1 cellular context compared by ENCODE assay signal in the genomic region with DNA sequence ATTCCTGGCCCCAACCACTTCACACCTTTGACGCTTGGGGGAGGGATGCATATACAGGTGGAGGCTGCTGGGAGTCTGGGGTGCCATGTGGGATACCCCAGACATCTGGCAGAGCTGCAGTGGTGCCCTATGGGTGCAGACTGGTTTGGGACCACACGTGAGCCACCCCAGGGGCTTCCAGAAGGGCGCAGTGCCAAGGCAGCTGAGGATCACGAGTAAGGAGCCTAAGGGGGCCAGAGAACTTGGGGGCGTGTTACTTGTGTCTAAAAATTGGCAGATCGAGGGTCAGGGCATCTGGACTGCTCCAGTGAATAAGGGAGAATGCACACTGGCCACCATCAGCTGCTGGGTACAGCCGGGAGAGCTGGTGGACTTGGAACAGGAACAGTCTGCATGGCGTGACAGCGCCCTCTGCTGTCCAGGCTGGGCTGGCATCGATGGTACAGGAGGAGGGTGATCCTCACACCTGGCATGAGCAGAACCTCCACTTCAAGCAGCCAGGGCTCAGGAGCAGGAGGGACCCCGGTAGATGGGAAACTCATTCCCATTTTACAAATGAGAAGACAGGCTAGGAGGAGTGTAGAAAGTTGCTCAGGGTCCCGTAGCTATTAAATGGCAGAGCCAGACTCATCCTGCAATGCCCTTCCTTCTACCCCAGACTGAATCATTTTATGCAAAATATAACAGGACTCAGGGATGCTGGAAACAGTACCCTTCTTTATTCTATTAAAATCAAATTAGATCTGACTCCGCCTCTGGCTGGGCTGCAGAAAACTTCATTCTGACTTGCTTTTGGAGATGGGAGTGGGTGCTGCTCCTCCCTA.
A peak's percentile ranks its signal among the peaks of the same experiment; 100 is the strongest.
TF ChIP-seq lines count a peak whose summit lies in the region.

No MANE protein-coding gene starts in this region.

TF ChIP-seq in K562, 482 proteins besides CTCF, POLR2A, EP300 and RAD21 (continued from another document):
- peak; percentile 65; the same call in 1 of the 2 replicates for TF ChIP-seq MYNN (IDR thresholded peaks at IDR 0.05)
- no peak for TF ChIP-seq MYNN (CRISPR knock-in tag; IDR thresholded peaks at IDR 0.05)
- TF ChIP-seq PCBP2 (IDR thresholded peaks at IDR 0.05; ENCODE audit: low read depth, low read length, poor library complexity, severe bottlenecking): no peak
- TF ChIP-seq, protein P1, sequence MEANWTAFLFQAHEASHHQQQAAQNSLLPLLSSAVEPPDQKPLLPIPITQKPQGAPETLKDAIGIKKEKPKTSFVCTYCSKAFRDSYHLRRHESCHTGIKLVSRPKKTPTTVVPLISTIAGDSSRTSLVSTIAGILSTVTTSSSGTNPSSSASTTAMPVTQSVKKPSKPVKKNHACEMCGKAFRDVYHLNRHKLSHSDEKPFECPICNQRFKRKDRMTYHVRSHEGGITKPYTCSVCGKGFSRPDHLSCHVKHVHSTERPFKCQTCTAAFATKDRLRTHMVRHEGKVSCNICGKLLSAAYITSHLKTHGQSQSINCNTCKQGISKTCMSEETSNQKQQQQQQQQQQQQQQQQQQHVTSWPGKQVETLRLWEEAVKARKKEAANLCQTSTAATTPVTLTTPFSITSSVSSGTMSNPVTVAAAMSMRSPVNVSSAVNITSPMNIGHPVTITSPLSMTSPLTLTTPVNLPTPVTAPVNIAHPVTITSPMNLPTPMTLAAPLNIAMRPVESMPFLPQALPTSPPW (CRISPR knock-in tag; IDR thresholded peaks at IDR 0.05): no peak
- TF ChIP-seq ZNF507 (tag; conservative IDR thresholded peaks at IDR 0.05): no peak
- no peak for TF ChIP-seq MAFG (tag; conservative IDR thresholded peaks at IDR 0.05)
- peak; percentile 6 for TF ChIP-seq CTCFL (IDR thresholded peaks at IDR 0.05; ENCODE audit: borderline replicate concordance, insufficient read depth, low read depth, low read length, poor library complexity, severe bottlenecking)
- no peak for TF ChIP-seq DNMT1 (IDR thresholded peaks at IDR 0.05)
- TF ChIP-seq ZNF3 (CRISPR knock-in tag; IDR thresholded peaks at IDR 0.05): no peak
- TF ChIP-seq HINFP (tag; conservative IDR thresholded peaks at IDR 0.05; ENCODE audit: low read depth): no peak
- no peak for TF ChIP-seq DIDO1 (tag; IDR thresholded peaks at IDR 0.05; ENCODE audit: low read depth)
- no peak for TF ChIP-seq ZNF274 (IDR thresholded peaks at IDR 0.05; ENCODE audit: borderline replicate concordance, low read depth, low read length)
- no peak for TF ChIP-seq ZNF717 (CRISPR knock-in tag; IDR thresholded peaks at IDR 0.05)
- no peak for TF ChIP-seq EWSR1 (IDR thresholded peaks at IDR 0.05; ENCODE audit: borderline replicate concordance, low read depth, partially characterized antibody)
- no peak for TF ChIP-seq E2F8 (IDR thresholded peaks at IDR 0.05; ENCODE audit: low read depth, partially characterized antibody)
- no peak for TF ChIP-seq CCAR2 (IDR thresholded peaks at IDR 0.05; ENCODE audit: low read depth, low read length)
- no peak for TF ChIP-seq CREBBP (IDR thresholded peaks at IDR 0.05; ENCODE audit: low read depth, low read length)
- peak; percentile 50 for TF ChIP-seq NFIC (IDR thresholded peaks at IDR 0.05)
- no peak for TF ChIP-seq GABPB2 (CRISPR knock-in tag; conservative IDR thresholded peaks at IDR 0.05)
- TF ChIP-seq MAFF (IDR thresholded peaks at IDR 0.05; ENCODE audit: low read length): no peak
- no peak for TF ChIP-seq ZNF133 (CRISPR knock-in tag; IDR thresholded peaks at IDR 0.05)
- TF ChIP-seq ZFP91 (CRISPR knock-in tag; IDR thresholded peaks at IDR 0.05): no peak
- no peak for TF ChIP-seq HNRNPK (IDR thresholded peaks at IDR 0.05; ENCODE audit: low read depth, low read length, poor library complexity, severe bottlenecking)
- no peak for TF ChIP-seq ZC3H4 (CRISPR knock-in tag; IDR thresholded peaks at IDR 0.05; ENCODE audit: borderline replicate concordance)
- TF ChIP-seq CSDE1 (IDR thresholded peaks at IDR 0.05): no peak
- TF ChIP-seq TFAM (CRISPR knock-in tag; conservative IDR thresholded peaks at IDR 0.05): no peak
- TF ChIP-seq ZBTB1 (CRISPR knock-in tag; IDR thresholded peaks at IDR 0.05; ENCODE audit: borderline replicate concordance, low read depth): no peak
- no peak for TF ChIP-seq TEAD1 (CRISPR knock-in tag; IDR thresholded peaks at IDR 0.05)
- TF ChIP-seq SMC3 (conservative IDR thresholded peaks at IDR 0.05; ENCODE audit: insufficient read depth, low read depth, low read length): peak; percentile 98
